ENCODE assay signal across 8 cellular contexts in genomic region chr17:75779250-75779986, GRCh38. TPM values are rescaled to one million over a fixed set of nuclear protein-coding genes. Genes with fewer than 3 reads are reported as not detected.
A peak's percentile ranks its signal among the peaks of the same experiment; 100 is the strongest.
DNase-seq lines count a peak whose midpoint lies in the region; ATAC-seq and TF ChIP-seq lines count a peak whose summit lies in the region.

No MANE protein-coding gene starts in this region.

- POLR2A ChIA-PET in T-cell (lab: Charles Lee): interaction anchor here (0.6 to 1.1 kb wide), 15 partner anchors 10 to 456 kb away, joined by 3 to 24 read pairs (median 4); partner anchors contain the start of genes GALK1 (in 1 of the 2) and WBP2 (in 1 of the 2)

- CTCF ChIA-PET in T-cell (lab: Charles Lee): interaction anchor here in 1 of 2 donors (0.5 to 1.3 kb wide), 12 partner anchors 8 to 82 kb away, joined by 3 to 11 read pairs (median 3); partner anchors contain the start of genes GALK1 and WBP2

- H3K4me3 Mint-ChIP-seq in T-cell (peak overlapping the region; percentile 89 to 95 (median 93)), progenitor cell of endocrine pancreas (ENCODE audit: low read depth) (peak overlapping the region; percentile 95)

- in situ Hi-C loops in GM13976 (cut with MboI; ENCODE audit: low sequenced_read_pairs, unreplicated experiment): no loop called here

- peak; percentile 94 for DNase-seq in GM13976 (ENCODE audit: low spot score)
- DNase-seq in NCI-H1436 treated with DMSO at 0.1 percent for 48 hours (lab: John Stamatoyannopoulos, UW): peak; percentile 100
- DNase-seq in T-cell: peak; percentile 86 to 97 (median 94)
- DNase-seq in amniotic epithelial cell (ENCODE audit: low read depth): peak; percentile 100
- DNase-seq in left cardiac atrium: peak; percentile 97
- DNase-seq in progenitor cell of endocrine pancreas (ENCODE audit: low spot score, unreplicated experiment): peak; percentile 87
- DNase-seq in ureter (ENCODE audit: low spot score): peak; percentile 98

- H3K27ac Mint-ChIP-seq in T-cell (peak overlapping the region; percentile 97 to 99), progenitor cell of endocrine pancreas (peak overlapping the region; percentile 100)

- H3K36me3 Mint-ChIP-seq in T-cell (peaks cover 37% of the 10 kb centered on the region), progenitor cell of endocrine pancreas (ENCODE audit: insufficient read depth) (peaks cover 26% of the 10 kb centered on the region)

- peak; percentile 72 for ATAC-seq in HG02852 (IDR thresholded peaks at IDR 0.05; ENCODE audit: unreplicated experiment)
- peak; percentile 71 to 74 (median 72) for ATAC-seq in T-cell (replicated peaks in 1 of 4)
- ATAC-seq in left cardiac atrium: peak; percentile 80 to 87

- H3K27me3 Mint-ChIP-seq in T-cell: peaks cover 0 to 1% of the 10 kb centered on the region in 2 donors
- no peaks in the 10 kb centered on the region for H3K27me3 Mint-ChIP-seq in progenitor cell of endocrine pancreas

- TF ChIP-seq CTCF in GM13976 (IDR thresholded peaks at IDR 0.05; ENCODE audit: borderline replicate concordance, control extremely low read depth, extremely low read depth, insufficient read depth, missing control alignments) (no peak), progenitor cell of endocrine pancreas (IDR thresholded peaks at IDR 0.05; ENCODE audit: unreplicated experiment) (no peak)

- peaks cover 58 to 63% (median 60%) of the 10 kb centered on the region in 3 donors for H3K4me1 Mint-ChIP-seq in T-cell
- H3K4me1 Mint-ChIP-seq in progenitor cell of endocrine pancreas (ENCODE audit: low read depth): peaks cover 33% of the 10 kb centered on the region

- intact Hi-C loops in left cardiac atrium (cut with DNase I): loop anchor here in 1 of 2 donors (10.0 kb wide), 1 partner anchor 65 kb away; the partner anchor contains the start of gene UNC13D

- H3K9me3 Mint-ChIP-seq in T-cell (no peaks in the 10 kb centered on the region), progenitor cell of endocrine pancreas (ENCODE audit: low read depth) (no peaks in the 10 kb centered on the region)

RNA-seq across cellular contexts. Expression of gene UNK, which starts 5.2 kb away (rescaled TPM):
- total RNA-seq in T-cell (10 to 100 TPM; 37.1 to 50.3 (median 39.2) TPM), left cardiac atrium (10 to 100 TPM; 15.8 to 17.8 TPM), progenitor cell of endocrine pancreas (70.0 and 72.8 TPM in 2 replicates), ureter (49.2 TPM)

RNA-seq across cellular contexts. Expression of gene GALK1, which starts 14.4 kb away (rescaled TPM):
- total RNA-seq in T-cell: 10 to 100 TPM in 4 of 5 donors, 1 to 10 TPM in 1; 8.4 to 35.7 (median 26.7) TPM
- 10 to 100 TPM; 22.0 to 22.9 TPM for total RNA-seq in left cardiac atrium
- 11.2 and 12.7 TPM in 2 replicates for total RNA-seq in progenitor cell of endocrine pancreas
- 24.2 TPM for total RNA-seq in ureter

RNA-seq across cellular contexts. Expression of gene ITGB4, which starts 58.2 kb away (rescaled TPM):
- total RNA-seq in T-cell: 1 to 10 TPM in 4 of 5 donors, under 1 TPM in 1; 0.68 to 1.6 (median 1.5) TPM
- 10 to 100 TPM; 18.9 to 26.9 TPM for total RNA-seq in left cardiac atrium
- 9.7 and 14.8 TPM in 2 replicates for total RNA-seq in progenitor cell of endocrine pancreas
- 303 TPM for total RNA-seq in ureter

Comparison
In these comparisons a context has a peak if more than half of its experiments do, and no peak if none do; other contexts are left out.
1. Peak in every context shown above with its lines: DNase-seq and ATAC-seq.
2. RNA of gene ITGB4, which starts 58.2 kb away (total RNA-seq): 303 TPM in ureter (single experiment); 18.9 to 26.9 TPM in left cardiac atrium, 9.7 to 14.8 TPM in progenitor cell of endocrine pancreas and 0.68 to 1.6 TPM in T-cell; every median in the first group is over 10 times any median in the second.